Comparison of ENCODE assay signal across 1 cellular context in the genomic region with DNA sequence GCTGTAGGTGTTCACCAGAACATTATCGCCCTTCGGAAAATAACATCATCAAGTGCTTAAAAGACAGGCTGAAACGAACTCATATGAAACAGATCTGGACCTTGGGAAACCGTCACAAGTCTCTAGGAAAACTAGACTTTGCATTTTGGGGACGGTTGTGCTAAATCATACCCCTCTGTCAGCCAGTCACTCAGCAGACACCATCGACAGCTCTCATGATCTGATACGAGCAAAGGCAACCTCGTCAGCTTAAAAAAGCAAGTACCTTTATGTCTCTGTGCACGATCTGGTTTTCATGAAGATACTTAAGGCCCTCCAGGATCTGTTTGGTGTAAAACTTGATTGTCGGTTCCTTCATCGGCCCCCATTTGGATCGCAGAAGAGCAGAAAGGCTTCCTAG.
TF ChIP-seq lines count a peak whose summit lies in the region.

No MANE protein-coding gene starts in this region.

TF ChIP-seq in K562, 482 proteins besides CTCF, POLR2A, EP300 and RAD21 (continued from another document):
- TF ChIP-seq TAF9B (IDR thresholded peaks at IDR 0.05; ENCODE audit: partially characterized antibody) (no peak), JUND (IDR thresholded peaks at IDR 0.05; ENCODE audit: borderline replicate concordance, low read depth, low read length) (no peak), JUND (tag; IDR thresholded peaks at IDR 0.05; ENCODE audit: borderline replicate concordance, low read depth, low read length) (no peak)
